In genomic region chr10:14571866-14572507, GRCh38 we compare ENCODE assay signal across 8 cellular contexts.
DNase-seq lines count a peak whose midpoint lies in the region; ATAC-seq and TF ChIP-seq lines count a peak whose summit lies in the region.

No MANE protein-coding gene starts in this region.

- H3K27me3 Mint-ChIP-seq in activated CD8-positive, alpha-beta memory T cell treated with anti-CD3 and anti-CD28 coated beads, Interleukin-2, amount 10 ng/mL, durations not matched to agents 7 days and 5 days: no peaks in the 10 kb centered on the region

- TF ChIP-seq CTCF in fibroblast of lung (conservative IDR thresholded peaks at IDR 0.05 in 1 of 2, IDR thresholded peaks at IDR 0.05 in 1 of 2; ENCODE audit: low read depth in 1 of 2, low read length in 2 of 2): no peak

- H3K36me3 Mint-ChIP-seq in activated CD8-positive, alpha-beta memory T cell treated with anti-CD3 and anti-CD28 coated beads, Interleukin-2, amount 10 ng/mL, durations not matched to agents 7 days and 5 days: peaks cover 44% of the 10 kb centered on the region

- peak overlapping the region; percentile 94 for H3K27ac Mint-ChIP-seq in activated CD8-positive, alpha-beta memory T cell treated with anti-CD3 and anti-CD28 coated beads, Interleukin-2, amount 10 ng/mL, durations not matched to agents 7 days and 5 days

- CTCF ChIA-PET in activated CD8-positive, alpha-beta memory T cell treated with anti-CD3 and anti-CD28 coated beads, Interleukin-2, amount 10 ng/mL, durations not matched to agents 7 days and 5 days (lab: Charles Lee): interaction anchor here (1.3 to 2.4 kb wide), 2 partner anchors 10 kb away, joined by 5 to 10 read pairs; no protein-coding TSS in a partner anchor

- no peak overlapping the region for H3K4me3 ChIP-seq in fibroblast of lung (replicated peaks in 1 of 4; ENCODE audit: control extremely low read depth in 1 of 4, insufficient read depth in 1 of 4, low read depth in 3 of 4, low read length in 4 of 4)
- H3K4me3 ChIP-seq in skin epidermis: peak overlapping the region in 4 of 7 experiments; percentile 0 to 10 (median 5)

- H3K9ac ChIP-seq in fibroblast of lung (ENCODE audit: insufficient read depth, low read length): no peak overlapping the region

- H2AFZ ChIP-seq in fibroblast of lung (ENCODE audit: low read length): no peak overlapping the region

- H3K79me2 ChIP-seq in fibroblast of lung (ENCODE audit: control insufficient read depth, insufficient read depth, low read length): peaks cover 78% of the 10 kb centered on the region

- no peaks in the 10 kb centered on the region for H4K20me1 ChIP-seq in fibroblast of lung (ENCODE audit: control insufficient read depth, extremely low read depth, insufficient read depth, low read length)

- no peaks in the 10 kb centered on the region for H3K27me3 ChIP-seq in fibroblast of lung (ENCODE audit: control insufficient read depth, insufficient read depth, low read length)

- peaks cover 2% of the 10 kb centered on the region for H3K36me3 ChIP-seq in fibroblast of lung (ENCODE audit: control insufficient read depth, insufficient read depth, low read length)

- H3K27ac ChIP-seq in fibroblast of lung (ENCODE audit: insufficient read depth, low read length) (no peak overlapping the region), skin epidermis (peak overlapping the region in 15 of 21 experiments; percentile 0 to 80 (median 52))

- no peaks in the 10 kb centered on the region for H3K9me3 Mint-ChIP-seq in activated CD8-positive, alpha-beta memory T cell treated with anti-CD3 and anti-CD28 coated beads, Interleukin-2, amount 10 ng/mL, durations not matched to agents 7 days and 5 days (ENCODE audit: low read depth)

- peak overlapping the region; percentile 73 for H3K4me3 Mint-ChIP-seq in activated CD8-positive, alpha-beta memory T cell treated with anti-CD3 and anti-CD28 coated beads, Interleukin-2, amount 10 ng/mL, durations not matched to agents 7 days and 5 days

- no peak overlapping the region for H3K4me2 ChIP-seq in fibroblast of lung (ENCODE audit: extremely low read depth, insufficient read depth, low read length)

- peaks cover 9% of the 10 kb centered on the region for H3K4me1 ChIP-seq in fibroblast of lung (ENCODE audit: control insufficient read depth, extremely low read depth, insufficient read depth, low read length)

- peak; percentile 80 for DNase-seq in activated CD8-positive, alpha-beta memory T cell treated with anti-CD3 and anti-CD28 coated beads, Interleukin-2, amount 10 ng/mL, durations not matched to agents 7 days and 5 days
- peak; percentile 55 to 68 for DNase-seq in fibroblast of lung (ENCODE audit: low read depth in 2 of 2)
- DNase-seq in NCI-H748 (lab: John Stamatoyannopoulos, UW; ENCODE audit: unreplicated experiment): no peak
- DNase-seq in NCI-H2171 (lab: John Stamatoyannopoulos, UW): no peak

- no peaks in the 10 kb centered on the region for H3K9me3 ChIP-seq in fibroblast of lung (ENCODE audit: control insufficient read depth, insufficient read depth, low read depth, low read length)

- peak; percentile 80 for ATAC-seq in GM18907 (IDR thresholded peaks at IDR 0.05; ENCODE audit: unreplicated experiment)
- peak; percentile 66 for ATAC-seq in HG03196 (IDR thresholded peaks at IDR 0.05; ENCODE audit: unreplicated experiment)
- ATAC-seq in activated CD8-positive, alpha-beta memory T cell treated with anti-CD3 and anti-CD28 coated beads, Interleukin-2, amount 10 ng/mL, durations not matched to agents 7 days and 5 days: peak; percentile 78
- no peak for ATAC-seq in HG03175 (IDR thresholded peaks at IDR 0.05; ENCODE audit: unreplicated experiment)

- peaks cover 79% of the 10 kb centered on the region for H3K4me1 Mint-ChIP-seq in activated CD8-positive, alpha-beta memory T cell treated with anti-CD3 and anti-CD28 coated beads, Interleukin-2, amount 10 ng/mL, durations not matched to agents 7 days and 5 days

Comparison
In these comparisons a context has a peak if more than half of its experiments do, and no peak if none do; other contexts are left out.
1. DNase-seq: peak in activated CD8-positive, alpha-beta memory T cell treated with anti-CD3 and anti-CD28 coated beads, Interleukin-2, amount 10 ng/mL, durations not matched to agents 7 days and 5 days (single experiment) and fibroblast of lung (2 of 2); none in NCI-H748 (single experiment) and NCI-H2171 (single experiment).
2. H3K4me3 ChIP-seq: peak in skin epidermis (4 of 7); none in fibroblast of lung (0 of 4).